21 cellular contexts compared by ENCODE assay signal in genomic region chr3:188520466-188520865, GRCh38.
DNase-seq lines count a peak whose midpoint lies in the region; ATAC-seq, FAIRE-seq and TF ChIP-seq lines count a peak whose summit lies in the region.
"Had no signal": no experiment of that assay in that cellular context is flagged by ENCODE, and none has a peak within 500 bp of the region (broad histone marks: within the 10 kb centered on the region; RNA-seq: fewer than 3 reads in every experiment).

No MANE protein-coding gene starts in this region.

- POLR2A ChIA-PET in MCF 10A (lab: Yijun Ruan, JAX) = no interaction called here

- no TSS peak for BruUV-seq in MCF 10A (replicated peaks; lab: Mats Ljungman, UMichigan)

- TF ChIP-seq POLR2A in breast epithelium (IDR thresholded peaks at IDR 0.05) = no peak

- H4K20me1 ChIP-seq in astrocyte (ENCODE audit: insufficient read depth, low read length) = peaks cover 27% of the 10 kb centered on the region

- peak; percentile 8 for ATAC-seq in sciatic nerve

- peaks cover 10% of the 10 kb centered on the region for H3K4me1 Mint-ChIP-seq in MCF 10A (ENCODE audit: insufficient read depth, unreplicated experiment)
- peaks cover 14% of the 10 kb centered on the region for H3K4me1 Mint-ChIP-seq in astrocyte (ENCODE audit: low read depth, unreplicated experiment)

- DNase-seq in MCF 10A (ENCODE audit: unreplicated experiment) = peak; percentile 19
- DNase-seq in breast epithelium (ENCODE audit: low spot score in 2 of 2) = no peak
- peak; percentile 41 for DNase-seq in astrocyte (ENCODE audit: low read depth)
- DNase-seq in fibroblast of mammary gland (ENCODE audit: low read depth) = peak; percentile 31
- no peak for DNase-seq in sciatic nerve (ENCODE audit: low spot score)
- no peak for DNase-seq in NCI-H1417 (lab: John Stamatoyannopoulos, UW)
- DNase-seq in globus pallidus (ENCODE audit: low spot score) = no peak
- no peak for DNase-seq in GM19239 (ENCODE audit: insufficient read length, low spot score)
- DNase-seq: BE2C; Calu3; CD4-positive, alpha-beta memory T cell; DMS53; HCEC 1CT; MV-4-11; NCI-H1417 treated with DMSO at 0.1 percent for 48 hours; NCI-H1930; NK-92 treated with Interleukin-12 subunit alpha and Interleukin-12 subunit beta, amount 100 ng/mL, for 24 hours had no signal

- peaks cover 78% of the 10 kb centered on the region for H3K79me2 ChIP-seq in astrocyte (ENCODE audit: insufficient read depth, low read length)

- CTCF ChIA-PET in MCF 10A (lab: Yijun Ruan, JAX) = no interaction called here

- H3K9me3 Mint-ChIP-seq in MCF 10A (ENCODE audit: unreplicated experiment) (no peaks in the 10 kb centered on the region), astrocyte (ENCODE audit: unreplicated experiment) (peaks cover 3% of the 10 kb centered on the region)
- H3K9me3 Mint-ChIP-seq: CD4-positive, alpha-beta memory T cell had no signal

- no peaks in the 10 kb centered on the region for H3K36me3 ChIP-seq in breast epithelium
- peaks cover 2% of the 10 kb centered on the region for H3K36me3 ChIP-seq in astrocyte (ENCODE audit: insufficient read depth, low read length)
- H3K36me3 ChIP-seq: BE2C had no signal

- H3K27me3 Mint-ChIP-seq in MCF 10A (ENCODE audit: insufficient read depth, unreplicated experiment) = no peaks in the 10 kb centered on the region
- H3K27me3 Mint-ChIP-seq in astrocyte (ENCODE audit: low read depth, unreplicated experiment) = no peaks in the 10 kb centered on the region
- H3K27me3 Mint-ChIP-seq: CD4-positive, alpha-beta memory T cell had no signal

- intact Hi-C loops in MCF 10A (cut with micrococcal nuclease) (no loop called here), breast epithelium (cut with DNase I; ENCODE audit: low total_unique reads) (no loop called here), sciatic nerve (cut with DNase I) (no loop called here)

- H3K27ac ChIP-seq in breast epithelium (no peak overlapping the region), astrocyte (ENCODE audit: low read depth, low read length) (peak overlapping the region; percentile 11)
- H3K27ac ChIP-seq: 22Rv1, HL-60, RWPE1 had no signal

- H3K4me3 ChIP-seq in breast epithelium = no peak overlapping the region
- no peak overlapping the region for H3K4me3 ChIP-seq in astrocyte (ENCODE audit: insufficient read depth, low read depth, low read length)
- no peak overlapping the region for H3K4me3 ChIP-seq in fibroblast of mammary gland (ENCODE audit: control insufficient read depth, low read depth, low read length)

- H3K27ac Mint-ChIP-seq in MCF 10A (ENCODE audit: low read depth, unreplicated experiment) = peak overlapping the region; percentile 47
- peak overlapping the region; percentile 67 for H3K27ac Mint-ChIP-seq in astrocyte (ENCODE audit: unreplicated experiment)
- H3K27ac Mint-ChIP-seq: CD4-positive, alpha-beta memory T cell had no signal

- H3K4me1 ChIP-seq in breast epithelium (no peaks in the 10 kb centered on the region), astrocyte (ENCODE audit: insufficient read depth, low read length) (peaks cover 7% of the 10 kb centered on the region)
- H3K4me1 ChIP-seq: BE2C had no signal

- H3K27me3 ChIP-seq in breast epithelium = no peaks in the 10 kb centered on the region
- no peaks in the 10 kb centered on the region for H3K27me3 ChIP-seq in astrocyte (ENCODE audit: insufficient read depth, low read length)
- H3K27me3 ChIP-seq: BE2C had no signal

- H3K9ac ChIP-seq in astrocyte (ENCODE audit: low read length) = no peak overlapping the region

- H2AFZ ChIP-seq in astrocyte (ENCODE audit: low read depth, low read length) = no peak overlapping the region

- H3K4me2 ChIP-seq in astrocyte (ENCODE audit: low read length) = no peak overlapping the region

- FAIRE-seq in astrocyte (lab: Jason Lieb, UNC) = no peak
- no peak for FAIRE-seq in GM19239 (lab: Jason Lieb, UNC)
- FAIRE-seq: HTR-8/SVneo had no signal

- peaks cover 34% of the 10 kb centered on the region for H3K36me3 Mint-ChIP-seq in MCF 10A (ENCODE audit: insufficient read depth, unreplicated experiment)
- H3K36me3 Mint-ChIP-seq in astrocyte (ENCODE audit: low read depth, unreplicated experiment) = peaks cover 22% of the 10 kb centered on the region

- H3K9me3 ChIP-seq in breast epithelium (no peaks in the 10 kb centered on the region), astrocyte (ENCODE audit: insufficient read depth, low read depth, low read length) (no peaks in the 10 kb centered on the region)
- H3K9me3 ChIP-seq: BE2C had no signal

- H3K4me3 Mint-ChIP-seq in MCF 10A (ENCODE audit: unreplicated experiment) = no peak overlapping the region
- H3K4me3 Mint-ChIP-seq in astrocyte (ENCODE audit: unreplicated experiment) = no peak overlapping the region
- H3K4me3 Mint-ChIP-seq: CD4-positive, alpha-beta memory T cell had no signal

- TF ChIP-seq CTCF in MCF 10A (IDR thresholded peaks at IDR 0.05; ENCODE audit: unreplicated experiment) (no peak), breast epithelium (IDR thresholded peaks at IDR 0.05) (no peak), astrocyte (IDR thresholded peaks at IDR 0.05; ENCODE audit: insufficient read depth, low read depth, low read length) (no peak), fibroblast of mammary gland (conservative IDR thresholded peaks at IDR 0.05; ENCODE audit: control insufficient read depth, insufficient read depth, low read depth, low read length) (no peak)

Comparison
In these comparisons a context has a peak if more than half of its experiments do, and no peak if none do; other contexts are left out.
1. DNase-seq: peak in MCF 10A (single experiment), astrocyte (single experiment) and fibroblast of mammary gland (single experiment); none in breast epithelium (0 of 2), sciatic nerve (single experiment), NCI-H1417 (0 of 3), globus pallidus (single experiment) and GM19239 (single experiment).